Comparison of ENCODE assay signal across 9 cellular contexts in genomic region chr2:74439373-74440004, GRCh38. TPM values are rescaled to one million over a fixed set of nuclear protein-coding genes. Genes with fewer than 3 reads are reported as not detected.
DNase-seq lines count a peak whose midpoint lies in the region; ATAC-seq, FAIRE-seq and TF ChIP-seq lines count a peak whose summit lies in the region.
"Had no signal": no experiment of that assay in that cellular context is flagged by ENCODE, and none has a peak within 500 bp of the region (broad histone marks: within the 10 kb centered on the region; RNA-seq: fewer than 3 reads in every experiment).

No MANE protein-coding gene starts in this region.

- no peak for ATAC-seq in activated CD4-positive, alpha-beta T cell treated with anti-CD3 and anti-CD28 coated beads for 36 hours
- ATAC-seq in upper lobe of left lung (ENCODE audit: low FRiP score in 2 of 2): no peak

- H3K27ac Mint-ChIP-seq in activated CD4-positive, alpha-beta T cell treated with anti-CD3 and anti-CD28 coated beads for 36 hours: no peak overlapping the region

- POLR2A ChIA-PET in activated CD4-positive, alpha-beta T cell treated with anti-CD3 and anti-CD28 coated beads for 36 hours (lab: Charles Lee): interaction anchor here (1.2 kb wide), 1 partner anchor 15 kb away, joined by 3 read pairs; no protein-coding TSS in a partner anchor

- H3K4me3 ChIP-seq in choroid plexus epithelial cell (ENCODE audit: low read depth, low read length) (peak overlapping the region; percentile 68), mesodermal cell (ENCODE audit: extremely low read depth, insufficient read depth, low read length, poor library complexity, severe bottlenecking) (peak overlapping the region; percentile 54), upper lobe of left lung (peak overlapping the region; percentile 1 to 64 (median 50))

- CTCF ChIA-PET in activated CD4-positive, alpha-beta T cell treated with anti-CD3 and anti-CD28 coated beads for 36 hours (lab: Charles Lee): interaction anchor here (0.7 to 1.8 kb wide), 6 partner anchors 8 to 190 kb away, joined by 3 to 8 read pairs (median 6); partner anchors contain the start of gene INO80B

- peaks cover 0 to 9% (median 3%) of the 10 kb centered on the region in 4 donors for H3K27me3 ChIP-seq in upper lobe of left lung

- no peak for FAIRE-seq in HTR-8/SVneo (lab: Jason Lieb, UNC)
- FAIRE-seq: H54 had no signal

- DNase-seq in activated CD4-positive, alpha-beta T cell treated with anti-CD3 and anti-CD28 coated beads for 36 hours: no peak
- DNase-seq in activated CD4-positive, alpha-beta T cell treated with anti-CD3 and anti-CD28 coated beads for 48 hours: no peak
- DNase-seq in choroid plexus epithelial cell (ENCODE audit: low read depth) (no peak), upper lobe of left lung (no peak), NCI-H1436 treated with DMSO at 0.1 percent for 48 hours (lab: John Stamatoyannopoulos, UW) (no peak), DMS79 treated with DMSO at 0.1 percent for 48 hours (lab: John Stamatoyannopoulos, UW) (no peak), HTR-8/SVneo (ENCODE audit: insufficient read length, low spot score) (no peak)

- H3K27ac ChIP-seq in mesodermal cell (ENCODE audit: low read depth, low read length, severe bottlenecking) (peak overlapping the region; percentile 99), upper lobe of left lung (peak overlapping the region; percentile 74 to 88 (median 84))

- H3K36me3 Mint-ChIP-seq in activated CD4-positive, alpha-beta T cell treated with anti-CD3 and anti-CD28 coated beads for 36 hours (ENCODE audit: low read depth): no peaks in the 10 kb centered on the region

- H3K36me3 ChIP-seq in mesodermal cell (ENCODE audit: control insufficient read depth, insufficient read depth, low read length) (peaks cover 29% of the 10 kb centered on the region), upper lobe of left lung (no peaks in the 10 kb centered on the region)

- TF ChIP-seq POLR2A in upper lobe of left lung (IDR thresholded peaks at IDR 0.05): no peak

- H3K9me3 ChIP-seq in mesodermal cell (ENCODE audit: control insufficient read depth, low read length): no peaks in the 10 kb centered on the region
- H3K9me3 ChIP-seq in upper lobe of left lung: no peaks in the 10 kb centered on the region

- H3K4me1 Mint-ChIP-seq in activated CD4-positive, alpha-beta T cell treated with anti-CD3 and anti-CD28 coated beads for 36 hours: peaks cover 10% of the 10 kb centered on the region

- peaks cover 35% of the 10 kb centered on the region for H3K4me1 ChIP-seq in mesodermal cell (ENCODE audit: control insufficient read depth, insufficient read depth, low read length, poor library complexity, severe bottlenecking)
- H3K4me1 ChIP-seq in upper lobe of left lung: peaks cover 22 to 50% (median 30%) of the 10 kb centered on the region in 4 donors

- no peak for TF ChIP-seq EP300 in upper lobe of left lung (IDR thresholded peaks at IDR 0.05)

- 48 to 54% methylated on average over 5 to 8 of the region's 8 CpGs for WGBS in mesodermal cell (ENCODE audit: insufficient coverage in 2 of 2), 2 experiments
- 35 to 38% methylated on average over 8 of the region's 8 CpGs for WGBS in upper lobe of left lung, 2 donors

- intact Hi-C loops in activated CD4-positive, alpha-beta T cell treated with anti-CD3 and anti-CD28 coated beads for 36 hours (cut with DNase I, micrococcal nuclease): loop anchor here in 1 of 2 experiments (1.0 kb wide), 1 partner anchor 18 kb away; the partner anchor contains the start of genes C2orf81 and WDR54

- no peaks in the 10 kb centered on the region for H3K9me3 Mint-ChIP-seq in activated CD4-positive, alpha-beta T cell treated with anti-CD3 and anti-CD28 coated beads for 36 hours (ENCODE audit: low read depth)

- H3K4me3 Mint-ChIP-seq in activated CD4-positive, alpha-beta T cell treated with anti-CD3 and anti-CD28 coated beads for 36 hours: peak overlapping the region; percentile 26

- peaks cover 27% of the 10 kb centered on the region for H3K27me3 Mint-ChIP-seq in activated CD4-positive, alpha-beta T cell treated with anti-CD3 and anti-CD28 coated beads for 36 hours

- TF ChIP-seq CTCF in choroid plexus epithelial cell (conservative IDR thresholded peaks at IDR 0.05; ENCODE audit: low read depth, low read length): no peak
- TF ChIP-seq CTCF in upper lobe of left lung (IDR thresholded peaks at IDR 0.05): no peak

RNA-seq across cellular contexts. Expression of gene RTKN, which starts 2.2 kb away (rescaled TPM):
- total RNA-seq in activated CD4-positive, alpha-beta T cell treated with anti-CD3 and anti-CD28 coated beads for 36 hours: 1 to 10 TPM; 1.8 to 2.5 TPM
- polyA plus RNA-seq in mesodermal cell (2013, experiment 1 of 2): 38.8 TPM
- 27.9 TPM for polyA plus RNA-seq in mesodermal cell (2013, experiment 2 of 2)
- total RNA-seq in upper lobe of left lung: 10 to 100 TPM; 26.7 to 95.3 (median 34.0) TPM

RNA-seq across cellular contexts. Expression of gene INO80B, which starts 15.4 kb away (rescaled TPM):
- 10 to 100 TPM; 24.2 to 25.6 TPM for total RNA-seq in activated CD4-positive, alpha-beta T cell treated with anti-CD3 and anti-CD28 coated beads for 36 hours
- 17.7 TPM for polyA plus RNA-seq in mesodermal cell (2013, experiment 1 of 2)
- polyA plus RNA-seq in mesodermal cell (2013, experiment 2 of 2): 11.7 TPM
- 10 to 100 TPM; 12.6 to 85.9 (median 32.5) TPM for total RNA-seq in upper lobe of left lung

RNA-seq across cellular contexts. Expression of gene WDR54, which starts 18.0 kb away (rescaled TPM):
- total RNA-seq in activated CD4-positive, alpha-beta T cell treated with anti-CD3 and anti-CD28 coated beads for 36 hours: 100 to 1,000 TPM; 103 to 119 TPM
- 40.7 TPM for polyA plus RNA-seq in mesodermal cell (2013, experiment 1 of 2)
- polyA plus RNA-seq in mesodermal cell (2013, experiment 2 of 2): 41.3 TPM
- total RNA-seq in upper lobe of left lung: 10 to 100 TPM in 4 of 6 donors, 1 to 10 TPM in 2; 8.4 to 28.2 (median 13.3) TPM

RNA-seq across cellular contexts. Expression of gene C2orf81, which starts 18.1 kb away (rescaled TPM):
- total RNA-seq in activated CD4-positive, alpha-beta T cell treated with anti-CD3 and anti-CD28 coated beads for 36 hours: 1 to 10 TPM; 4.5 to 4.9 TPM
- 2.4 TPM for polyA plus RNA-seq in mesodermal cell (2013, experiment 1 of 2)
- 1.6 TPM for polyA plus RNA-seq in mesodermal cell (2013, experiment 2 of 2)
- 10 to 100 TPM in 2 of 6 donors, 1 to 10 TPM in 4; 2.6 to 12.3 (median 5.7) TPM for total RNA-seq in upper lobe of left lung

RNA-seq across cellular contexts. Expression of gene WBP1, which starts 18.7 kb away (rescaled TPM):
- 10 to 100 TPM; 24.9 to 30.2 TPM for total RNA-seq in activated CD4-positive, alpha-beta T cell treated with anti-CD3 and anti-CD28 coated beads for 36 hours
- polyA plus RNA-seq in mesodermal cell (2013, experiment 1 of 2): 85.4 TPM
- 71.8 TPM for polyA plus RNA-seq in mesodermal cell (2013, experiment 2 of 2)
- total RNA-seq in upper lobe of left lung: 100 to 1,000 TPM in 1 of 6 donors, 10 to 100 TPM in 5; 34.7 to 109 (median 51.3) TPM

Comparison
In these comparisons a context has a peak if more than half of its experiments do, and no peak if none do; other contexts are left out.
1. RNA of gene RTKN, which starts 2.2 kb away (total RNA-seq): 26.7 to 95.3 TPM in upper lobe of left lung; 1.8 to 2.5 TPM in activated CD4-positive, alpha-beta T cell treated with anti-CD3 and anti-CD28 coated beads for 36 hours; every median in the first group is over 4 times any median in the second.
2. Peak in every context shown above with its lines, with median percentiles within 50 percentile points of each other: H3K4me3 ChIP-seq.